Comparison of ENCODE assay signal across 1 cellular context in the genomic region with DNA sequence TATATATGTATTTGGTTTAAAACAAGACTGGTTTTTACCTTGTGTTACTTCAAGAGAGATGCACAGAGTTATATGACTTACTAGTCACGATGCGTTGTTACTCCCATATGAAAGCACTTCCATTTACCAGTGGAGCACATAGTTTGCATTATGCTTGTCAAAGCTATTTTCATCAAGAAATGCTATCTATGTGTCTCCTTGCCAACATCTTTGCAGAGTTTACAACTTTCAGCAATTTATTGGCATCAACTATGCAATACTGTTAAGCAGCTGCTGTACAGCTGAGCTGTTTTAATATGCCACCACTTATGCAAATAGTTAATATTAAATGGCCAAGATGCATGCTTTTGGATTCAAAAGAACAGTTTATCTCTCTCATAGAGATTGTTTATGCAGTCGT.
TF ChIP-seq lines count a peak whose summit lies in the region.

No MANE protein-coding gene starts in this region.

TF ChIP-seq in IMR-90, 13 proteins besides CTCF, POLR2A, EP300 and RAD21 (continued from another document):
- TF ChIP-seq ELK1 (IDR thresholded peaks at IDR 0.05; ENCODE audit: borderline replicate concordance, low read depth, low read length) (no peak), FOS (IDR thresholded peaks at IDR 0.05; ENCODE audit: low read depth, low read length) (no peak), RFX5 (IDR thresholded peaks at IDR 0.05; ENCODE audit: low read depth, low read length) (no peak), SMC3 (IDR thresholded peaks at IDR 0.05; ENCODE audit: low read depth, low read length) (no peak)
TF ChIP-seq in IMR-90: peak in this region for 0.
